ENCODE assay signal across 29 cellular contexts in the genomic region with DNA sequence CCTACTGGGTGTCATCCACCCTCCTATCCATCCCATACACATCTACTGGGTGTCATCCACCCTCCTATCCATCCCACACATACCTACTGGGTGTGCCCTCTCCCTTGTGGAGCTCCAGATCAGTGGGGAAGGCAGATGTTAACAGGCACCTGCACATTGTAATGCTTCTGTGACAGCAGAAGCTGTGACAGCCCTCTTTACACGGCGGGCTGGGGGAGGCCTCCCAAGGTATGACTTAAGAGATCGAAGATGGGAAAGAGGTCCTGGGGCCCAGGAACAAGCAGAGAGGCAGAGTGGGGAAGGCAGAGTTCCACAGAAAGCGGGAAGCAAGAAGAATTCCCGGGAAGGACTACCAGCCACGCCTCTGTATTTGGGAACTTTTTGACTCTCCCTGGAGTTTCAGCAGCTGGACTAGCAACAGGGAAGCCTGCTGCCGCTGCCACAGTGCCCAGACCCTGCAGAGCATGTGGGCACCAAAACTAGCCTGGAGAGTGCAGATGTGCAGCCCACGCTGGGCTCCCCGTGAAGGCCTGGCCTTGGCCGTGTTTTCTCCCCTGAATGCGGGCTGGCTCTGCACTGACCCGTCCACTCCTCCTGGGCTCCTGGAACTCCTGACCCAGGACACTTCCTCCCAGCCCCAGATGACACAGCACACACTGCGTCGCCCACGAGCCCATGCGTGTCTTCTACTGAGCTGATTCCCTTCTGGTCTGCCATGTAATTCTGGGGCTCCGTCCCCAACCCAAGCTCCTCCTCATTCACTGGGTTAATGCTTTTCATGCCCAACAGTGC. TPM values are rescaled to one million over a fixed set of nuclear protein-coding genes. Genes with fewer than 3 reads are reported as not detected.
DNase-seq lines count a peak whose midpoint lies in the region; ATAC-seq and TF ChIP-seq lines count a peak whose summit lies in the region.
"Had no signal": no experiment of that assay in that cellular context is flagged by ENCODE, and none has a peak within 500 bp of the region (broad histone marks: within the 10 kb centered on the region; RNA-seq: fewer than 3 reads in every experiment).

No MANE protein-coding gene starts in this region.

- no peaks in the 10 kb centered on the region for H3K9me3 Mint-ChIP-seq in activated naive CD4-positive, alpha-beta T cell treated with anti-CD3 and anti-CD28 coated beads, Interleukin-2, amount 50 U/mL, for 72 hours
- no peaks in the 10 kb centered on the region for H3K9me3 Mint-ChIP-seq in immature natural killer cell
- H3K9me3 Mint-ChIP-seq: IgD-negative memory B cell had no signal

- no peaks in the 10 kb centered on the region for H3K4me1 ChIP-seq in upper lobe of right lung
- H3K4me1 ChIP-seq: right atrium auricular region had no signal

- peak overlapping the region; percentile 38 to 77 for H3K27ac Mint-ChIP-seq in activated naive CD4-positive, alpha-beta T cell treated with anti-CD3 and anti-CD28 coated beads, Interleukin-2, amount 50 U/mL, for 72 hours
- H3K27ac Mint-ChIP-seq in immature natural killer cell, result peak overlapping the region in 4 of 6 donors; percentile 7 to 61 (median 49)

- no peaks in the 10 kb centered on the region for H3K27me3 ChIP-seq in upper lobe of right lung
- H3K27me3 ChIP-seq: ovary, right atrium auricular region, transverse colon had no signal

- H3K36me3 Mint-ChIP-seq in activated naive CD4-positive, alpha-beta T cell treated with anti-CD3 and anti-CD28 coated beads, Interleukin-2, amount 50 U/mL, for 72 hours, result peaks cover 9 to 22% of the 10 kb centered on the region in 2 donors
- H3K36me3 Mint-ChIP-seq in immature natural killer cell, result peaks cover 14 to 29% (median 17%) of the 10 kb centered on the region in 3 donors

- intact Hi-C loops in upper lobe of right lung (cut with DNase I), result no loop called here

- H3K27ac ChIP-seq in VCaP (peak overlapping the region; percentile 97; the same call in 1 of the 2 replicates), upper lobe of right lung (no peak overlapping the region)
- H3K27ac ChIP-seq: ovary, right atrium auricular region, transverse colon had no signal

- H3K4me1 Mint-ChIP-seq in immature natural killer cell, result peaks cover 6 to 25% of the 10 kb centered on the region in 2 donors

- H3K4me3 ChIP-seq in upper lobe of right lung, result no peak overlapping the region
- H3K4me3 ChIP-seq: ovary, right atrium auricular region, smooth muscle cell, transverse colon had no signal

- no peak for DNase-seq in activated naive CD4-positive, alpha-beta T cell treated with anti-CD3 and anti-CD28 coated beads, Interleukin-2, amount 50 U/mL, for 72 hours (ENCODE audit: low spot score in 2 of 2)
- DNase-seq in activated naive CD4-positive, alpha-beta T cell (lab: John Stamatoyannopoulos, UW), result no peak
- DNase-seq in immature natural killer cell (no peak), upper lobe of right lung (peak; percentile 39), HPDE6-E6E7 (ENCODE audit: extremely low spot score) (no peak)
- DNase-seq: ACHN; activated CD4-positive, CD25-positive, alpha-beta regulatory T cell; activated CD8-positive, alpha-beta memory T cell treated with anti-CD3 and anti-CD28 coated beads for 24 hours; activated T-cell treated with anti-CD3 and anti-CD28 coated beads, Interleukin-2, amount 50 U/mL, for 1 hour; anterior cingulate cortex; DND-41; effector memory CD4-positive, alpha-beta T cell; midbrain; naive thymus-derived CD4-positive, alpha-beta T cell; NCI-H1105; NCI-H187 treated with DMSO at 0.1 percent for 48 hours; NCI-H526 treated with DMSO at 0.1 percent for 48 hours; ovary; SHP77 treated with DMSO at 0.1 percent for 48 hours; stimulated activated CD4-positive, alpha-beta T cell treated with anti-CD3 and anti-CD28 coated beads, Interleukin-1b, Interleukin-23, amount 100 ng/mL, for 48 hours; stimulated activated CD8-positive, alpha-beta memory T cell treated with anti-CD3 and anti-CD28 coated beads, Interleukin-4, amount 100 ng/mL, for 48 hours; T1000; transverse colon had no signal

- H3K36me3 ChIP-seq in upper lobe of right lung, result peaks cover 79% of the 10 kb centered on the region
- H3K36me3 ChIP-seq: ovary had no signal

- ATAC-seq in activated naive CD4-positive, alpha-beta T cell treated with anti-CD3 and anti-CD28 coated beads, Interleukin-2, amount 50 U/mL, for 72 hours, result no peak
- peak; percentile 30 for ATAC-seq in upper lobe of right lung
- no peak for ATAC-seq in HG03432 (IDR thresholded peaks at IDR 0.05; ENCODE audit: unreplicated experiment)
- no peak for ATAC-seq in GM19463 (IDR thresholded peaks at IDR 0.05; ENCODE audit: unreplicated experiment)
- ATAC-seq: naive thymus-derived CD4-positive, alpha-beta T cell had no signal

- no peak overlapping the region for H3K4me3 Mint-ChIP-seq in immature natural killer cell
- H3K4me3 Mint-ChIP-seq: naive thymus-derived CD4-positive, alpha-beta T cell had no signal

- H3K9me3 ChIP-seq in upper lobe of right lung, result no peaks in the 10 kb centered on the region
- H3K9me3 ChIP-seq: ovary, right atrium auricular region, transverse colon had no signal

- TF ChIP-seq CTCF in VCaP (conservative IDR thresholded peaks at IDR 0.05), result no peak
- TF ChIP-seq CTCF in upper lobe of right lung (IDR thresholded peaks at IDR 0.05), result no peak

- H3K27me3 Mint-ChIP-seq in immature natural killer cell (ENCODE audit: low read depth in 3 of 3), result peaks cover 0 to 5% (median under 1%) of the 10 kb centered on the region in 3 donors
- H3K27me3 Mint-ChIP-seq: IgD-negative memory B cell; naive thymus-derived CD4-positive, alpha-beta T cell had no signal

RNA-seq across cellular contexts. Expression of a gene that starts 9.3 kb away (rescaled TPM):
- 10 to 100 TPM; 33.4 to 48.6 TPM for total RNA-seq in activated naive CD4-positive, alpha-beta T cell treated with anti-CD3 and anti-CD28 coated beads, Interleukin-2, amount 50 U/mL, for 72 hours
- 100 to 1,000 TPM in 2 of 3 donors, 10 to 100 TPM in 1; 89.3 to 131 (median 108) TPM for polyA plus RNA-seq in immature natural killer cell
- total RNA-seq in upper lobe of right lung, result 35.5 TPM

RNA-seq across cellular contexts. Expression of a gene that starts 11.6 kb away (rescaled TPM):
- 10 to 100 TPM; 17.2 to 29.7 TPM for total RNA-seq in activated naive CD4-positive, alpha-beta T cell treated with anti-CD3 and anti-CD28 coated beads, Interleukin-2, amount 50 U/mL, for 72 hours
- polyA plus RNA-seq in immature natural killer cell, result 10 to 100 TPM; 23.2 to 45.1 (median 25.8) TPM
- total RNA-seq in upper lobe of right lung, result 26.0 TPM

RNA-seq across cellular contexts. Expression of a gene that starts 20.4 kb away (rescaled TPM):
- 10 to 100 TPM; 43.9 to 58.4 TPM for total RNA-seq in activated naive CD4-positive, alpha-beta T cell treated with anti-CD3 and anti-CD28 coated beads, Interleukin-2, amount 50 U/mL, for 72 hours
- polyA plus RNA-seq in immature natural killer cell, result 100 to 1,000 TPM; 147 to 196 (median 173) TPM
- 36.6 TPM for total RNA-seq in upper lobe of right lung

RNA-seq across cellular contexts. Expression of a gene that starts 20.6 kb away (rescaled TPM):
- total RNA-seq in activated naive CD4-positive, alpha-beta T cell treated with anti-CD3 and anti-CD28 coated beads, Interleukin-2, amount 50 U/mL, for 72 hours, result 10 to 100 TPM; 50.7 to 58.5 TPM
- 10 to 100 TPM; 21.6 to 51.8 (median 25.1) TPM for polyA plus RNA-seq in immature natural killer cell
- 21.4 TPM for total RNA-seq in upper lobe of right lung
